Comparison of ENCODE assay signal across 8 cellular contexts in the genomic region with DNA sequence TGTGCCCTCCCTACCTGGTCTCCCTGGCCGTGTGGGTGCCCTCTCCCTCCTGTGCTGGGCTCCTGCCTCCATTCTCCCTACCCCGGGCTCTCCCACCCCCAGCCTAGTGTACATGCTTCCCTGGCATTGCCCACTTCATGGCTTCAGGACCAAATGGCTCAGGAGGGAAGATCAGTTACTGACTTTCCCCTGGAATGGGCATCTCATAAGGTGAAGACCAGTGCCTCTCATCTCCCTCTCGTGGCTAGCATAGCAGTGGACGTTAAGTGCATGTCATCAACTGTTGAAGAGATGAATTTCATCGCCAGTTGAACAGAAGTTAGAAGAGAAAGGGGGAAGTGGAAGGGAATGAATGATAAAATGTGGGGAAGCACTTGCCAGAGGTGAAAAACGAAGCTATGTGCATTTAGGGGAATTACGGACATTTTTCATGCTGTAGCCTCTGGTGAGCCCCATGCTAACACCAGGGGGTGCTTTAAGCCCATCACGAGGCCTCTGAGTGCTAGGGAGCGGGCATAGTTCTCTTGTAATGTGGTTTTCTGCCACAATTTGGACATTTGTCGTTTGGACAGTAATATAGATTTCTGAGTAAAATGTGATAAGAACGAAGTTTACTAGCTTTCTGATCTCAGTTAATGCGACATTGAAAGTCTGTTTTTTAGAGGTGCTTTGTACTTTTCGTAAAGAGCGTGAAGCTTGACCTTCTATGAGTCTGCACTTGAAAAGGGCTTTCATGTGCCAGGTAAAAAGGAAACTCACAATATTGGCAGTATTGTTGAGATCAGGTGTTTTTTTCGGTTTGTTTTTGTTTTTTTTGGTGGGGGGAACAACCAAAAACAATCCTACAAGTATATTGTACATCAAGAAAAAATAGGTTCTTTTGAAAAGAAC.
DNase-seq lines count a peak whose midpoint lies in the region; ATAC-seq, FAIRE-seq and TF ChIP-seq lines count a peak whose summit lies in the region.

No MANE protein-coding gene starts in this region.

- no peak for TF ChIP-seq POLR2A in H54 (IDR thresholded peaks at IDR 0.05; ENCODE audit: low read depth, low read length)

- ATAC-seq in GM19328 (IDR thresholded peaks at IDR 0.05; ENCODE audit: unreplicated experiment) (no peak), GM18858 (IDR thresholded peaks at IDR 0.05; ENCODE audit: unreplicated experiment) (no peak)

- FAIRE-seq in H54 (lab: Jason Lieb, UNC) = peak; percentile 64

- H3K27ac ChIP-seq in C4-2B = no peak overlapping the region

- TF ChIP-seq CTCF in C4-2B (conservative IDR thresholded peaks at IDR 0.05) = peak; percentile 66

- intact Hi-C loops in posterior cingulate gyrus (cut with DNase I) = loop anchor here (2.0 to 5.0 kb wide), 2 partner anchors 417 to 732 kb away; no protein-coding TSS in a partner anchor

- DNase-seq in H54 (ENCODE audit: insufficient read length, low spot score) = peak; percentile 35
- peak; percentile 25 for DNase-seq in NOMO-1 treated with dmso at 0.1 percent for 144 hours (lab: John Stamatoyannopoulos, UW; ENCODE audit: unreplicated experiment)
- DNase-seq in activated T-cell treated with anti-CD3 and anti-CD28 coated beads for 48 hours (ENCODE audit: low read depth) = peak; percentile 29
- DNase-seq in fibroblast of the conjunctiva (ENCODE audit: low read depth) = peak; percentile 53
- peak in 7 of 10 donors; percentile 40 to 93 (median 60) for DNase-seq in posterior cingulate gyrus
